ENCODE assay signal across 15 cellular contexts in genomic region chr20:18805881-18806280, GRCh38. TPM values are rescaled to one million over a fixed set of nuclear protein-coding genes. Genes with fewer than 3 reads are reported as not detected.
DNase-seq lines count a peak whose midpoint lies in the region; TF ChIP-seq lines count a peak whose summit lies in the region.
"Had no signal": no experiment of that assay in that cellular context is flagged by ENCODE, and none has a peak within 500 bp of the region (broad histone marks: within the 10 kb centered on the region; RNA-seq: fewer than 3 reads in every experiment).

No MANE protein-coding gene starts in this region.

- WGBS in SK-N-SH (ENCODE audit: low lambda C conversion rate): 24% methylated on average over 4 of the region's 4 CpGs

- POLR2A ChIA-PET in SK-N-SH (lab: Yijun Ruan, JAX): no interaction called here

- TF ChIP-seq CTCF in SK-N-SH (IDR thresholded peaks at IDR 0.05): no peak

- H3K79me2 ChIP-seq in SK-N-SH (ENCODE audit: insufficient read depth): no peaks in the 10 kb centered on the region

- peaks cover 3% of the 10 kb centered on the region for H3F3A ChIP-seq in SK-N-SH (replicated peaks; ENCODE audit: insufficient read depth)

- no peak for TF ChIP-seq RAD21 in SK-N-SH (IDR thresholded peaks at IDR 0.05; ENCODE audit: low read length)

- no peak overlapping the region for H3K9ac ChIP-seq in SK-N-SH

- DNase-seq in DMS53 treated with DMSO at 0.1 percent for 48 hours (lab: John Stamatoyannopoulos, UW; ENCODE audit: unreplicated experiment) (peak; percentile 27), HS-5 (ENCODE audit: low read depth) (peak; percentile 29), SK-N-SH (no peak), left kidney (ENCODE audit: low read depth, low spot score) (peak; percentile 29), globus pallidus (ENCODE audit: low spot score) (no peak), cortex of kidney (lab: John Stamatoyannopoulos, UW) (no peak)
- no peak for DNase-seq in activated CD8-positive, alpha-beta memory T cell treated with anti-CD3 and anti-CD28 coated beads, Interleukin-2, amount 50 U/mL, for 4 hours
- DNase-seq: activated naive CD4-positive, alpha-beta T cell treated with anti-CD3 and anti-CD28 coated beads, Interleukin-2, amount 50 U/mL, for 16 hours; Calu3; esophagus squamous epithelium; NCI-H187 treated with DMSO at 0.1 percent for 48 hours; right lobe of liver; stimulated activated naive B cell treated with anti-CD40 and anti-IgM and Interleukin-4, amounts not matched to agents 10 μg/mL and 1 μg/mL and 100 μg/mL, for 72 hours had no signal

- TF ChIP-seq EP300 in SK-N-SH (IDR thresholded peaks at IDR 0.05; ENCODE audit: borderline replicate concordance in 1 of 2, low read depth in 1 of 2, low read length in 1 of 2): no peak

- no peaks in the 10 kb centered on the region for H3K9me3 ChIP-seq in SK-N-SH
- H3K9me3 ChIP-seq: esophagus squamous epithelium, neutrophil, right lobe of liver had no signal

- no peaks in the 10 kb centered on the region for H3K4me1 ChIP-seq in SK-N-SH (ENCODE audit: control insufficient read depth in 1 of 2, insufficient read depth in 2 of 2, low read depth in 1 of 2, low read length in 1 of 2)
- H3K4me1 ChIP-seq: esophagus squamous epithelium, right lobe of liver had no signal

- H3K4me2 ChIP-seq in SK-N-SH: no peak overlapping the region

- H2AFZ ChIP-seq in SK-N-SH (ENCODE audit: low read depth): no peak overlapping the region

- H4K20me1 ChIP-seq in SK-N-SH (ENCODE audit: insufficient read depth): no peaks in the 10 kb centered on the region

- no peak overlapping the region for H3K4me3 ChIP-seq in SK-N-SH (ENCODE audit: low read depth in 2 of 2, low read length in 1 of 2)
- H3K4me3 ChIP-seq: esophagus squamous epithelium, right lobe of liver, SK-N-MC had no signal

- H3K9me2 ChIP-seq in SK-N-SH: no peaks in the 10 kb centered on the region

- H3K27ac ChIP-seq in SK-N-SH (ENCODE audit: low read depth in 2 of 2, low read length in 1 of 2): no peak overlapping the region
- H3K27ac ChIP-seq: esophagus squamous epithelium, neutrophil, right lobe of liver, SK-N-MC had no signal

- CTCF ChIA-PET in SK-N-SH (lab: Yijun Ruan, JAX): no interaction called here

- H3K27me3 ChIP-seq in SK-N-SH (ENCODE audit: insufficient read depth): no peaks in the 10 kb centered on the region
- H3K27me3 ChIP-seq: esophagus squamous epithelium, neutrophil, right lobe of liver had no signal

- H3K36me3 ChIP-seq in SK-N-SH (replicated peaks in 1 of 2; ENCODE audit: control insufficient read depth in 1 of 2, insufficient read depth in 2 of 2, low read length in 1 of 2): no peaks in the 10 kb centered on the region
- H3K36me3 ChIP-seq: esophagus squamous epithelium, neutrophil, right lobe of liver had no signal

TF ChIP-seq in SK-N-SH, 30 proteins besides CTCF, POLR2A, EP300 and RAD21:
- TF ChIP-seq, protein P1, sequence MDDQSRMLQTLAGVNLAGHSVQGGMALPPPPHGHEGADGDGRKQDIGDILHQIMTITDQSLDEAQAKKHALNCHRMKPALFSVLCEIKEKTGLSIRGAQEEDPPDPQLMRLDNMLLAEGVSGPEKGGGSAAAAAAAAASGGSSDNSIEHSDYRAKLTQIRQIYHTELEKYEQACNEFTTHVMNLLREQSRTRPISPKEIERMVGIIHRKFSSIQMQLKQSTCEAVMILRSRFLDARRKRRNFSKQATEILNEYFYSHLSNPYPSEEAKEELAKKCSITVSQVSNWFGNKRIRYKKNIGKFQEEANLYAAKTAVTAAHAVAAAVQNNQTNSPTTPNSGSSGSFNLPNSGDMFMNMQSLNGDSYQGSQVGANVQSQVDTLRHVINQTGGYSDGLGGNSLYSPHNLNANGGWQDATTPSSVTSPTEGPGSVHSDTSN (IDR thresholded peaks at IDR 0.05): peak; percentile 43; the same call in 1 of the 2 replicates
- TF ChIP-seq, protein P2, sequence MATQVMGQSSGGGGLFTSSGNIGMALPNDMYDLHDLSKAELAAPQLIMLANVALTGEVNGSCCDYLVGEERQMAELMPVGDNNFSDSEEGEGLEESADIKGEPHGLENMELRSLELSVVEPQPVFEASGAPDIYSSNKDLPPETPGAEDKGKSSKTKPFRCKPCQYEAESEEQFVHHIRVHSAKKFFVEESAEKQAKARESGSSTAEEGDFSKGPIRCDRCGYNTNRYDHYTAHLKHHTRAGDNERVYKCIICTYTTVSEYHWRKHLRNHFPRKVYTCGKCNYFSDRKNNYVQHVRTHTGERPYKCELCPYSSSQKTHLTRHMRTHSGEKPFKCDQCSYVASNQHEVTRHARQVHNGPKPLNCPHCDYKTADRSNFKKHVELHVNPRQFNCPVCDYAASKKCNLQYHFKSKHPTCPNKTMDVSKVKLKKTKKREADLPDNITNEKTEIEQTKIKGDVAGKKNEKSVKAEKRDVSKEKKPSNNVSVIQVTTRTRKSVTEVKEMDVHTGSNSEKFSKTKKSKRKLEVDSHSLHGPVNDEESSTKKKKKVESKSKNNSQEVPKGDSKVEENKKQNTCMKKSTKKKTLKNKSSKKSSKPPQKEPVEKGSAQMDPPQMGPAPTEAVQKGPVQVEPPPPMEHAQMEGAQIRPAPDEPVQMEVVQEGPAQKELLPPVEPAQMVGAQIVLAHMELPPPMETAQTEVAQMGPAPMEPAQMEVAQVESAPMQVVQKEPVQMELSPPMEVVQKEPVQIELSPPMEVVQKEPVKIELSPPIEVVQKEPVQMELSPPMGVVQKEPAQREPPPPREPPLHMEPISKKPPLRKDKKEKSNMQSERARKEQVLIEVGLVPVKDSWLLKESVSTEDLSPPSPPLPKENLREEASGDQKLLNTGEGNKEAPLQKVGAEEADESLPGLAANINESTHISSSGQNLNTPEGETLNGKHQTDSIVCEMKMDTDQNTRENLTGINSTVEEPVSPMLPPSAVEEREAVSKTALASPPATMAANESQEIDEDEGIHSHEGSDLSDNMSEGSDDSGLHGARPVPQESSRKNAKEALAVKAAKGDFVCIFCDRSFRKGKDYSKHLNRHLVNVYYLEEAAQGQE (IDR thresholded peaks at IDR 0.05; ENCODE audit: low read depth, low read length): no peak
- TF ChIP-seq JUND (IDR thresholded peaks at IDR 0.05): no peak

RNA-seq across cellular contexts. Expression of gene SCP2D1, which starts 7.7 kb away (rescaled TPM):
- not detected in 2 replicates for polyA plus RNA-seq in SK-N-SH (2012; rRNA removed)
- not detected in 2 replicates for polyA plus RNA-seq in SK-N-SH (2012; cell fraction: cytosol; rRNA removed)
- polyA plus RNA-seq in SK-N-SH (2012; cell fraction: nucleus; rRNA removed): not detected in 2 replicates

Comparison
In these comparisons a context has a peak if more than half of its experiments do, and no peak if none do; other contexts are left out.
1. DNase-seq: peak in DMS53 treated with DMSO at 0.1 percent for 48 hours (single experiment), HS-5 (single experiment) and left kidney (single experiment); none in SK-N-SH (single experiment), activated CD8-positive, alpha-beta memory T cell treated with anti-CD3 and anti-CD28 coated beads, Interleukin-2, amount 50 U/mL, for 4 hours (single experiment), globus pallidus (single experiment) and cortex of kidney (single experiment).